In the genomic region with DNA sequence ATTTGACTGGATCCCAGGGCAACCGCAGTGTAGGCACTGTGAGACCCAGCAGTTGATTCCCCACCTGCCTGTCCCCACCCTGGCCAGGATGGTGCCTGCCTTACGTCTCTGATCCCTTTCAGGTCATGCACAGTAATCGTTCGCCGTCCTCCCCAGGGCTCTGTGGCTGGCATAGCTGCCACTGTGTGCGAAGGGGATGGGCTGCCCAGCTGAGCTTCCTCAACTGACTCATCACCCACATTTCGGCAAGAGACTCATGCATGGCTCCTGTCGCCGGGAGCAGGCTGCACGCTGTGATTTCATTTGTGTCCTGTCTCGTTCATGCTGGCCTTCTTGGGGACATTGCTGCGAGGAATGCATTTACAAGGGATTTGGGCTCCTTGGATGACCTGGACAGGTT, we compare ENCODE assay signal across 17 cellular contexts.
DNase-seq lines count a peak whose midpoint lies in the region; ATAC-seq lines count a peak whose summit lies in the region.
"Had no signal": no experiment of that assay in that cellular context is flagged by ENCODE, and none has a peak within 500 bp of the region (broad histone marks: within the 10 kb centered on the region; RNA-seq: fewer than 3 reads in every experiment).

No MANE protein-coding gene starts in this region.

- H3K9me3 ChIP-seq in mesenchymal stem cell (ENCODE audit: control insufficient read depth, low read length), result no peaks in the 10 kb centered on the region

- ATAC-seq in HG02970 (IDR thresholded peaks at IDR 0.05; ENCODE audit: low FRiP score, unreplicated experiment) (no peak), GM19351 (IDR thresholded peaks at IDR 0.05; ENCODE audit: unreplicated experiment) (no peak)

- H3K27ac ChIP-seq in mesenchymal stem cell (ENCODE audit: low read length, poor library complexity, severe bottlenecking) (peak overlapping the region; percentile 6), mesendoderm (ENCODE audit: low read depth, low read length) (no peak overlapping the region)
- H3K27ac ChIP-seq: cardiac muscle cell had no signal

- H3K4me2 ChIP-seq in mesenchymal stem cell (ENCODE audit: low read length, poor library complexity, severe bottlenecking) (peak overlapping the region; percentile 1), mesendoderm (ENCODE audit: low read length) (no peak overlapping the region)

- H3K9ac ChIP-seq in mesenchymal stem cell (ENCODE audit: low read length) (no peak overlapping the region), mesendoderm (ENCODE audit: low read length) (no peak overlapping the region)

- H3K18ac ChIP-seq in mesenchymal stem cell (ENCODE audit: low read depth in 1 of 2, low read length in 2 of 2) (no peak overlapping the region), mesendoderm (ENCODE audit: low read length) (no peak overlapping the region)

- H3K4ac ChIP-seq in mesenchymal stem cell (ENCODE audit: low read depth in 1 of 2, low read length in 2 of 2) (no peak overlapping the region), mesendoderm (ENCODE audit: low read depth, low read length) (no peak overlapping the region)

- H4K8ac ChIP-seq in mesenchymal stem cell (ENCODE audit: low read length) (peak overlapping the region; percentile 29), mesendoderm (ENCODE audit: low read depth, low read length) (no peak overlapping the region)

- no peak overlapping the region for H3K56ac ChIP-seq in mesendoderm (ENCODE audit: low read length)

- no peaks in the 10 kb centered on the region for H3K79me2 ChIP-seq in mesendoderm (ENCODE audit: control insufficient read depth, insufficient read depth, low read length)

- peak overlapping the region; percentile 55 for H2AK5ac ChIP-seq in mesenchymal stem cell (ENCODE audit: low read length, severe bottlenecking)
- no peak overlapping the region for H2AK5ac ChIP-seq in mesendoderm (ENCODE audit: low read length)

- H3K14ac ChIP-seq in mesenchymal stem cell (ENCODE audit: low read length in 2 of 2), result no peak overlapping the region

- peak; percentile 78 for DNase-seq in ACHN
- DNase-seq in LoVo (ENCODE audit: low spot score), result peak; percentile 63
- DNase-seq in SW480 (ENCODE audit: low spot score), result peak; percentile 69
- peak; percentile 17 for DNase-seq in mesenchymal stem cell
- no peak for DNase-seq in activated gamma-delta T cell treated with Interleukin-2 at 50 U/mL for 16 hours
- DNase-seq in mesendoderm, result no peak
- DNase-seq: activated CD4-positive, CD25-positive, alpha-beta regulatory T cell; activated naive CD4-positive, alpha-beta T cell treated with anti-CD3 and anti-CD28 coated beads, Interleukin-2, amount 10 ng/mL, durations not matched to agents 7 days and 5 days; DMS79; effector memory CD4-positive, alpha-beta T cell; MM.1S; NK-92 treated with Interleukin-12 subunit alpha and Interleukin-12 subunit beta, amount 100 ng/mL, for 24 hours; nucleus accumbens had no signal

- in situ Hi-C loops in ACHN (cut with HindIII; ENCODE audit: low pct_ligation_motif_present, low pct_unique_long_range_greater_than_20kb, low sequenced_read_pairs), result no loop called here

- H3K36me3 ChIP-seq in mesenchymal stem cell (ENCODE audit: control insufficient read depth in 1 of 2, insufficient read depth in 2 of 2, low read depth in 1 of 2, low read length in 2 of 2), result no peaks in the 10 kb centered on the region
- H3K36me3 ChIP-seq in mesendoderm (ENCODE audit: control insufficient read depth, insufficient read depth, low read length), result no peaks in the 10 kb centered on the region
- H3K36me3 ChIP-seq: cardiac muscle cell had no signal

- H2AFZ ChIP-seq in mesenchymal stem cell (ENCODE audit: low read depth, low read length), result no peak overlapping the region

- H3K23ac ChIP-seq in mesenchymal stem cell (ENCODE audit: low read length in 2 of 2), result no peak overlapping the region
- no peak overlapping the region for H3K23ac ChIP-seq in mesendoderm (ENCODE audit: low read length)

- no peak overlapping the region for H3K4me3 ChIP-seq in mesenchymal stem cell (ENCODE audit: insufficient read depth in 1 of 2, low read depth in 1 of 2, low read length in 2 of 2)
- no peak overlapping the region for H3K4me3 ChIP-seq in mesendoderm (ENCODE audit: low read length)
- H3K4me3 ChIP-seq: cardiac muscle cell, skin epidermis had no signal

- H3K27me3 ChIP-seq in mesenchymal stem cell (ENCODE audit: control insufficient read depth in 1 of 2, insufficient read depth in 1 of 2, low read length in 2 of 2), result no peaks in the 10 kb centered on the region
- H3K27me3 ChIP-seq in mesendoderm (ENCODE audit: insufficient read depth, low read length, poor library complexity), result no peaks in the 10 kb centered on the region
- H3K27me3 ChIP-seq: cardiac muscle cell had no signal

- H2BK15ac ChIP-seq in mesenchymal stem cell (ENCODE audit: low read depth, poor library complexity, severe bottlenecking) (peak overlapping the region; percentile 73), mesendoderm (replicated peaks; ENCODE audit: low read depth) (no peak overlapping the region)

- no peak overlapping the region for H2BK12ac ChIP-seq in mesenchymal stem cell (ENCODE audit: low read length in 2 of 2)

- peaks cover 28% of the 10 kb centered on the region for H3K4me1 ChIP-seq in mesenchymal stem cell (ENCODE audit: control insufficient read depth, insufficient read depth, low read depth, low read length)
- H3K4me1 ChIP-seq in mesendoderm (ENCODE audit: control insufficient read depth, low read depth, low read length), result no peaks in the 10 kb centered on the region

- H4K91ac ChIP-seq in mesenchymal stem cell (ENCODE audit: low read length), result no peak overlapping the region

- H2BK5ac ChIP-seq in mesenchymal stem cell (ENCODE audit: low read depth, low read length, poor library complexity, severe bottlenecking), result no peak overlapping the region
- no peak overlapping the region for H2BK5ac ChIP-seq in mesendoderm (ENCODE audit: low read length)

- 78% methylated on average over 12 of the region's 12 CpGs for WGBS in mesenchymal stem cell
- no CpG with 5 or more reads among the region's 12 CpGs for WGBS in mesendoderm (ENCODE audit: extremely low coverage, insufficient coverage, low lambda C conversion rate)

- H3K79me1 ChIP-seq in mesenchymal stem cell (replicated peaks; ENCODE audit: low read length, poor library complexity, severe bottlenecking) (peaks cover 2% of the 10 kb centered on the region), mesendoderm (ENCODE audit: low read length) (no peaks in the 10 kb centered on the region)

- H2BK120ac ChIP-seq in mesenchymal stem cell (ENCODE audit: low read depth, low read length) (no peak overlapping the region), mesendoderm (ENCODE audit: low read depth, low read length) (no peak overlapping the region)

- H4K5ac ChIP-seq in mesendoderm (ENCODE audit: low read length), result no peak overlapping the region

Comparison
In these comparisons a context has a peak if more than half of its experiments do, and no peak if none do; other contexts are left out.
1. DNase-seq: peak in ACHN (single experiment), LoVo (single experiment), SW480 (single experiment) and mesenchymal stem cell (single experiment); none in activated gamma-delta T cell treated with Interleukin-2 at 50 U/mL for 16 hours (single experiment) and mesendoderm (single experiment).